2 cellular contexts compared by ENCODE assay signal in the genomic region with DNA sequence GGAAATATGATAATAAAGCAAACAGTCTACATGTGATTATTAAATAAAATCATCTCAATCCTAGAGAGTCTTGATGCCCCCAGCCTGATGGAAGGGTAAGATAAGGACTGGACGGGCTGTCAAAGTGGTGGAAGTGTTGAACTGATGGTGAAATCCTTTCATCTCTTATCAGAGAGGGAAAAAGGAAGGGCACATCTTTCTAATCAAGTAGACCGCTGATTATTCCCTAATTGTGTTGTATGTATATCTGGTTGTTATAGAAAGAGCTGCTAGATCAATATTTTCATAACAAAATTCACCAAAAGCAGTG.
TF ChIP-seq lines count a peak whose summit lies in the region.

No MANE protein-coding gene starts in this region.

TF ChIP-seq in SK-N-SH, 30 proteins besides CTCF, POLR2A, EP300 and RAD21 (continued from another document):
- TF ChIP-seq, protein P1, sequence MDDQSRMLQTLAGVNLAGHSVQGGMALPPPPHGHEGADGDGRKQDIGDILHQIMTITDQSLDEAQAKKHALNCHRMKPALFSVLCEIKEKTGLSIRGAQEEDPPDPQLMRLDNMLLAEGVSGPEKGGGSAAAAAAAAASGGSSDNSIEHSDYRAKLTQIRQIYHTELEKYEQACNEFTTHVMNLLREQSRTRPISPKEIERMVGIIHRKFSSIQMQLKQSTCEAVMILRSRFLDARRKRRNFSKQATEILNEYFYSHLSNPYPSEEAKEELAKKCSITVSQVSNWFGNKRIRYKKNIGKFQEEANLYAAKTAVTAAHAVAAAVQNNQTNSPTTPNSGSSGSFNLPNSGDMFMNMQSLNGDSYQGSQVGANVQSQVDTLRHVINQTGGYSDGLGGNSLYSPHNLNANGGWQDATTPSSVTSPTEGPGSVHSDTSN (IDR thresholded peaks at IDR 0.05) = no peak
- TF ChIP-seq FOSL2 (IDR thresholded peaks at IDR 0.05; ENCODE audit: borderline replicate concordance, low read depth) (no peak), TAF1 (IDR thresholded peaks at IDR 0.05; ENCODE audit: borderline replicate concordance, low read depth, low read length) (no peak), TCF12 (IDR thresholded peaks at IDR 0.05) (no peak), EZH2phosphoT487 (IDR thresholded peaks at IDR 0.05; ENCODE audit: borderline replicate concordance, low read depth) (no peak), RXRA (IDR thresholded peaks at IDR 0.05; ENCODE audit: borderline replicate concordance, low read depth) (no peak), SIN3A (IDR thresholded peaks at IDR 0.05; ENCODE audit: borderline replicate concordance, low read depth, low read length) (no peak)

TF ChIP-seq in SK-N-SH treated with all-trans-retinoic acid at 6 μM for 48 hours, 23 proteins besides CTCF, POLR2A, EP300 and RAD21 (continued from another document):
- TF ChIP-seq RARB (CRISPR knock-in tag; IDR thresholded peaks at IDR 0.05) (no peak), BACH2 (CRISPR knock-in tag; IDR thresholded peaks at IDR 0.05; ENCODE audit: borderline replicate concordance) (no peak), SNAI2 (CRISPR knock-in tag; IDR thresholded peaks at IDR 0.05) (no peak), ZFP30 (CRISPR knock-in tag; IDR thresholded peaks at IDR 0.05) (no peak), ARNTL (CRISPR knock-in tag; IDR thresholded peaks at IDR 0.05; ENCODE audit: borderline replicate concordance, low read depth) (no peak), ISL1 (CRISPR knock-in tag; IDR thresholded peaks at IDR 0.05) (no peak), TOX (CRISPR knock-in tag; IDR thresholded peaks at IDR 0.05; ENCODE audit: borderline replicate concordance) (no peak), ESRRG (CRISPR knock-in tag; IDR thresholded peaks at IDR 0.05) (no peak), ZFP3 (CRISPR knock-in tag; IDR thresholded peaks at IDR 0.05) (no peak), CSDC2 (CRISPR knock-in tag; IDR thresholded peaks at IDR 0.05) (no peak), ZC3H10 (CRISPR knock-in tag; IDR thresholded peaks at IDR 0.05) (no peak)
- TF ChIP-seq, protein P2, sequence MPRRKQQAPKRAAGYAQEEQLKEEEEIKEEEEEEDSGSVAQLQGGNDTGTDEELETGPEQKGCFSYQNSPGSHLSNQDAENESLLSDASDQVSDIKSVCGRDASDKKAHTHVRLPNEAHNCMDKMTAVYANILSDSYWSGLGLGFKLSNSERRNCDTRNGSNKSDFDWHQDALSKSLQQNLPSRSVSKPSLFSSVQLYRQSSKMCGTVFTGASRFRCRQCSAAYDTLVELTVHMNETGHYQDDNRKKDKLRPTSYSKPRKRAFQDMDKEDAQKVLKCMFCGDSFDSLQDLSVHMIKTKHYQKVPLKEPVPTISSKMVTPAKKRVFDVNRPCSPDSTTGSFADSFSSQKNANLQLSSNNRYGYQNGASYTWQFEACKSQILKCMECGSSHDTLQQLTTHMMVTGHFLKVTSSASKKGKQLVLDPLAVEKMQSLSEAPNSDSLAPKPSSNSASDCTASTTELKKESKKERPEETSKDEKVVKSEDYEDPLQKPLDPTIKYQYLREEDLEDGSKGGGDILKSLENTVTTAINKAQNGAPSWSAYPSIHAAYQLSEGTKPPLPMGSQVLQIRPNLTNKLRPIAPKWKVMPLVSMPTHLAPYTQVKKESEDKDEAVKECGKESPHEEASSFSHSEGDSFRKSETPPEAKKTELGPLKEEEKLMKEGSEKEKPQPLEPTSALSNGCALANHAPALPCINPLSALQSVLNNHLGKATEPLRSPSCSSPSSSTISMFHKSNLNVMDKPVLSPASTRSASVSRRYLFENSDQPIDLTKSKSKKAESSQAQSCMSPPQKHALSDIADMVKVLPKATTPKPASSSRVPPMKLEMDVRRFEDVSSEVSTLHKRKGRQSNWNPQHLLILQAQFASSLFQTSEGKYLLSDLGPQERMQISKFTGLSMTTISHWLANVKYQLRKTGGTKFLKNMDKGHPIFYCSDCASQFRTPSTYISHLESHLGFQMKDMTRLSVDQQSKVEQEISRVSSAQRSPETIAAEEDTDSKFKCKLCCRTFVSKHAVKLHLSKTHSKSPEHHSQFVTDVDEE (CRISPR knock-in tag; IDR thresholded peaks at IDR 0.05) = no peak
- TF ChIP-seq, protein P3, sequence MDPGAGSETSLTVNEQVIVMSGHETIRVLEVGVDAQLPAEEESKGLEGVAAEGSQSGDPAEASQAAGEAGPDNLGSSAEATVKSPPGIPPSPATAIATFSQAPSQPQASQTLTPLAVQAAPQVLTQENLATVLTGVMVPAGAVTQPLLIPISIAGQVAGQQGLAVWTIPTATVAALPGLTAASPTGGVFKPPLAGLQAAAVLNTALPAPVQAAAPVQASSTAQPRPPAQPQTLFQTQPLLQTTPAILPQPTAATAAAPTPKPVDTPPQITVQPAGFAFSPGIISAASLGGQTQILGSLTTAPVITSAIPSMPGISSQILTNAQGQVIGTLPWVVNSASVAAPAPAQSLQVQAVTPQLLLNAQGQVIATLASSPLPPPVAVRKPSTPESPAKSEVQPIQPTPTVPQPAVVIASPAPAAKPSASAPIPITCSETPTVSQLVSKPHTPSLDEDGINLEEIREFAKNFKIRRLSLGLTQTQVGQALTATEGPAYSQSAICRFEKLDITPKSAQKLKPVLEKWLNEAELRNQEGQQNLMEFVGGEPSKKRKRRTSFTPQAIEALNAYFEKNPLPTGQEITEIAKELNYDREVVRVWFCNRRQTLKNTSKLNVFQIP (CRISPR knock-in tag; IDR thresholded peaks at IDR 0.05; ENCODE audit: borderline replicate concordance, low read depth) = no peak
- TF ChIP-seq, protein P4, sequence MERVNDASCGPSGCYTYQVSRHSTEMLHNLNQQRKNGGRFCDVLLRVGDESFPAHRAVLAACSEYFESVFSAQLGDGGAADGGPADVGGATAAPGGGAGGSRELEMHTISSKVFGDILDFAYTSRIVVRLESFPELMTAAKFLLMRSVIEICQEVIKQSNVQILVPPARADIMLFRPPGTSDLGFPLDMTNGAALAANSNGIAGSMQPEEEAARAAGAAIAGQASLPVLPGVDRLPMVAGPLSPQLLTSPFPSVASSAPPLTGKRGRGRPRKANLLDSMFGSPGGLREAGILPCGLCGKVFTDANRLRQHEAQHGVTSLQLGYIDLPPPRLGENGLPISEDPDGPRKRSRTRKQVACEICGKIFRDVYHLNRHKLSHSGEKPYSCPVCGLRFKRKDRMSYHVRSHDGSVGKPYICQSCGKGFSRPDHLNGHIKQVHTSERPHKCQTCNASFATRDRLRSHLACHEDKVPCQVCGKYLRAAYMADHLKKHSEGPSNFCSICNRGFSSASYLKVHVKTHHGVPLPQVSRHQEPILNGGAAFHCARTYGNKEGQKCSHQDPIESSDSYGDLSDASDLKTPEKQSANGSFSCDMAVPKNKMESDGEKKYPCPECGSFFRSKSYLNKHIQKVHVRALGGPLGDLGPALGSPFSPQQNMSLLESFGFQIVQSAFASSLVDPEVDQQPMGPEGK (CRISPR knock-in tag; IDR thresholded peaks at IDR 0.05; ENCODE audit: borderline replicate concordance) = no peak
